ENCODE assay signal across 23 cellular contexts in the genomic region with DNA sequence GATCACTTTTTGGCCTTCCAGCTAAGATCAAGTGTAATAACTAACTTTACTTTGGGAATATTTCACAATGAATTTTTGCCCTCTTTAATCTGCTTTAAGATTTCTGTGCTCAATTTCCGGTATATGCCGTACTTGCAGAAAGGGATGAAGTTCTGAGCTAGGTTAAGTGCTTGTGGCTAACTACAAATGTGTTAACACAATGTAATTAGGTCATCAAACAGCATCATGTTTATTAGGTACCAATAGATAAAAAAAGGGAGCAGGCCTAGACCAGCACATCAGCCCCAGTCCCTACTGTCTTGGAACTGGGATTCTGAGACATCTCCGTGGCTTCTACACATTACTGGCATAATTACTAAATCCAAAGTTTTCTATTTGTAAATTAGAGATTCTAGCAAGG.
"Had no signal": no experiment of that assay in that cellular context is flagged by ENCODE, and none has a peak within 500 bp of the region (broad histone marks: within the 10 kb centered on the region; RNA-seq: fewer than 3 reads in every experiment).

No MANE protein-coding gene starts in this region.

- H3K4me2 ChIP-seq: neural progenitor cell had no signal

- H3K27ac ChIP-seq: dorsolateral prefrontal cortex, epithelial cell of prostate, esophagus muscularis mucosa, gastrocnemius medialis, left lung, neural progenitor cell, ovary, right atrium auricular region, sigmoid colon, skin epidermis, testis, tibial nerve had no signal

- H3K9ac ChIP-seq: neural progenitor cell had no signal

- H3K27me3 ChIP-seq: dorsolateral prefrontal cortex, esophagus muscularis mucosa, gastrocnemius medialis, left lung, neural progenitor cell, ovary, right atrium auricular region, sigmoid colon, testis, tibial nerve had no signal

- H3K36me3 Mint-ChIP-seq: neural progenitor cell had no signal

- H3K27me3 Mint-ChIP-seq: naive B cell; stimulated activated naive B cell treated with anti-CD40 and anti-IgM and Interleukin-4, amounts not matched to agents 10 μg/mL and 1 μg/mL and 100 μg/mL, for 72 hours; stimulated activated naive CD8-positive, alpha-beta T cell treated with anti-CD3 and anti-CD28 coated beads, Interleukin-15, amount 100 ng/mL, for 72 hours had no signal

- H3K9me3 Mint-ChIP-seq: neural progenitor cell had no signal

- ATAC-seq: gastrocnemius medialis; left lung; stimulated activated naive B cell treated with anti-CD40 and anti-IgM and Interleukin-4, amounts not matched to agents 10 μg/mL and 1 μg/mL and 100 μg/mL, for 72 hours; stimulated activated naive CD8-positive, alpha-beta T cell treated with anti-CD3 and anti-CD28 coated beads, Interleukin-15, amount 100 ng/mL, for 72 hours had no signal

- DNase-seq: cortex of kidney; dorsolateral prefrontal cortex; effector CD8-positive, alpha-beta T cell; gastrocnemius medialis; glutamatergic neuron; left lung; mesenchymal stem cell; naive B cell; nucleus accumbens; ovary; sigmoid colon; stimulated activated CD4-positive, alpha-beta T cell treated with anti-CD3 and anti-CD28 coated beads, Interleukin-2, amount 100 ng/mL, for 24 hours; stimulated activated CD4-positive, alpha-beta T cell treated with anti-CD3 and anti-CD28 coated beads, Interleukin-4, amount 100 ng/mL, for 4 hours; stimulated activated naive B cell treated with anti-CD40 and anti-IgM and Interleukin-4, amounts not matched to agents 10 μg/mL and 1 μg/mL and 100 μg/mL, for 72 hours; stimulated activated naive CD8-positive, alpha-beta T cell treated with anti-CD3 and anti-CD28 coated beads, Interleukin-15, amount 100 ng/mL, for 72 hours; testis had no signal

- H3K4me1 ChIP-seq: esophagus muscularis mucosa, gastrocnemius medialis, left lung, neural progenitor cell, right atrium auricular region, sigmoid colon, testis, tibial nerve had no signal

- H3K4me1 Mint-ChIP-seq: neural progenitor cell had no signal

- H3K4me3 Mint-ChIP-seq: naive B cell; neural progenitor cell; stimulated activated naive B cell treated with anti-CD40 and anti-IgM and Interleukin-4, amounts not matched to agents 10 μg/mL and 1 μg/mL and 100 μg/mL, for 72 hours; stimulated activated naive CD8-positive, alpha-beta T cell treated with anti-CD3 and anti-CD28 coated beads, Interleukin-15, amount 100 ng/mL, for 72 hours had no signal

- H3K36me3 ChIP-seq: esophagus muscularis mucosa, gastrocnemius medialis, left lung, neural progenitor cell, ovary, right atrium auricular region, sigmoid colon, tibial nerve had no signal

- H3K4me3 ChIP-seq: dorsolateral prefrontal cortex, esophagus muscularis mucosa, gastrocnemius medialis, left lung, lung, neural progenitor cell, ovary, right atrium auricular region, sigmoid colon, skin epidermis, testis, tibial nerve had no signal

- H3K27ac Mint-ChIP-seq: neural progenitor cell; stimulated activated naive B cell treated with anti-CD40 and anti-IgM and Interleukin-4, amounts not matched to agents 10 μg/mL and 1 μg/mL and 100 μg/mL, for 72 hours had no signal

- H3K9me3 ChIP-seq: esophagus muscularis mucosa, gastrocnemius medialis, left lung, ovary, right atrium auricular region, sigmoid colon, testis, tibial nerve had no signal
